8 cellular contexts compared by ENCODE assay signal in the genomic region with DNA sequence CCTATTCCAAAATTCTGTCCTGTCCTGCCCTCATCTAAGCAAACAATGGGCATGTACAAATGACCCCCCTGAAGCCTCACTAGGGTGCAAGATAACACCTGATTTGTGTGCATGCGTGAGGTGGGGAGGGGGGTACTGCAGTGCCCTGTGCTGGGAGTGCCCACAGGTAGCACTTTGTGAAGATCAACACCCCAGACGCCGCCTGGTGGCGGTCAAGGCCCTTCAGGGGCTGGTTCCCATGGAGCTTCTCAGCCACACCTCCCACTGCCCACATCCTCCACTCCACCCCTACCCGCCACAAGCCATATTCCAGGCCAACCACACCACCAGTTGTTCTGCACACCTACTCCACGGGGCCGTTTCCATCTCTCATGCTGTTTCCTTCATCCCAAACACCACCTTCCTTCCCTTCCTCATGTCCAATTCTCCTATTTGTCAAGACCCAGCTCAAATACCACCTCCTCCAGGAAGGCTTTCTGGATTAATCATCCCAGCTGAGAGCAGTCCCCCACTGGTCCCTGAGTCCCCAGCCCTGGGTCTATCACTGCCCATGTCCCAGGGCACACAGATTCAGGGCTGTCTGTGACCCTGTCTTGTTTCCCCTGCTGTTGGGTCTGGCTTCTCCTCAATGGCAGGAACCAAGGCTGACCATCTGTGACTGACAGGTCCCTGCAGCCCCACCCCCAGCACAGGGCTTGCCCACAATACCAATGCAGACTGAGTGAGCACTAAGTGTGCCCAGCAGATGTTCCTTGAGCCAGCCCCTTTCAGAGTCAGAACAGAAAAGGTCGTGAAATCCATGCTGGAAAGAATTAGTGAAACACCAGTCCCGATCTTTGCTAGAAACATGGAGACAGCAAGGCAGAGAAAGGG.
DNase-seq lines count a peak whose midpoint lies in the region; ATAC-seq and TF ChIP-seq lines count a peak whose summit lies in the region.

No MANE protein-coding gene starts in this region.

- no peaks in the 10 kb centered on the region for H3K9me3 ChIP-seq in liver (ENCODE audit: control insufficient read depth in 4 of 4, low read length in 3 of 4)

- TF ChIP-seq CTCF in WI38 (IDR thresholded peaks at IDR 0.05; ENCODE audit: low read depth, low read length) = 0 out of 2 replicates have a peak, but pooled peaks have one; percentile 6
- TF ChIP-seq CTCF in liver (IDR thresholded peaks at IDR 0.05; ENCODE audit: low read depth, low read length, missing input control) = peak; percentile 31
- no peak for TF ChIP-seq CTCF in coronary artery (IDR thresholded peaks at IDR 0.05)

- TF ChIP-seq RAD21 in liver (IDR thresholded peaks at IDR 0.05) = peak; percentile 32 to 53

- no peaks in the 10 kb centered on the region for H3K4me1 ChIP-seq in liver (ENCODE audit: control insufficient read depth in 4 of 4, insufficient read depth in 4 of 4, low read length in 3 of 4)

- peak; percentile 12 for DNase-seq in NCI-H82 (lab: John Stamatoyannopoulos, UW)
- no peak for DNase-seq in NCI-H82 treated with DMSO at 0.1 percent for 48 hours (lab: John Stamatoyannopoulos, UW; ENCODE audit: unreplicated experiment)
- DNase-seq in NCI-H2196 treated with DMSO at 0.1 percent for 48 hours (lab: John Stamatoyannopoulos, UW; ENCODE audit: unreplicated experiment) = no peak
- DNase-seq in NCI-H345 (lab: John Stamatoyannopoulos, UW) = no peak
- DNase-seq in coronary artery (ENCODE audit: low spot score) = no peak

- H3K36me3 ChIP-seq in liver (ENCODE audit: control insufficient read depth in 4 of 4, insufficient read depth in 3 of 4, low read depth in 1 of 4, low read length in 3 of 4) = no peaks in the 10 kb centered on the region

- H3K27me3 ChIP-seq in liver (ENCODE audit: control insufficient read depth in 4 of 4, insufficient read depth in 4 of 4, low read length in 3 of 4) = peaks cover 0 to 4% (median 0%) of the 10 kb centered on the region in 4 donors

- H3K4me3 ChIP-seq in WI38 (ENCODE audit: low read depth, low read length) (no peak overlapping the region), liver (ENCODE audit: low read depth in 1 of 3, low read length in 3 of 3) (no peak overlapping the region), coronary artery (no peak overlapping the region)

- H3K27ac ChIP-seq in liver (ENCODE audit: low read depth in 1 of 2, low read length in 2 of 2) (no peak overlapping the region), coronary artery (no peak overlapping the region)

- WGBS in liver = 62% methylated on average over 9 of the region's 9 CpGs

- no peak overlapping the region for H3K9ac ChIP-seq in liver (ENCODE audit: low read depth in 1 of 2, low read length in 2 of 2)

- ATAC-seq in HG03196 (IDR thresholded peaks at IDR 0.05; ENCODE audit: unreplicated experiment) = peak; percentile 49

TF ChIP-seq in liver, 16 proteins besides CTCF, POLR2A, EP300 and RAD21:
- TF ChIP-seq EGR1 (IDR thresholded peaks at IDR 0.05; ENCODE audit: low read depth in 2 of 2) = no peak
- no peak for TF ChIP-seq NR2F2 (IDR thresholded peaks at IDR 0.05)
- TF ChIP-seq YY1 (IDR thresholded peaks at IDR 0.05) = no peak
- no peak for TF ChIP-seq HNF4G (IDR thresholded peaks at IDR 0.05)
- TF ChIP-seq, protein P1, sequence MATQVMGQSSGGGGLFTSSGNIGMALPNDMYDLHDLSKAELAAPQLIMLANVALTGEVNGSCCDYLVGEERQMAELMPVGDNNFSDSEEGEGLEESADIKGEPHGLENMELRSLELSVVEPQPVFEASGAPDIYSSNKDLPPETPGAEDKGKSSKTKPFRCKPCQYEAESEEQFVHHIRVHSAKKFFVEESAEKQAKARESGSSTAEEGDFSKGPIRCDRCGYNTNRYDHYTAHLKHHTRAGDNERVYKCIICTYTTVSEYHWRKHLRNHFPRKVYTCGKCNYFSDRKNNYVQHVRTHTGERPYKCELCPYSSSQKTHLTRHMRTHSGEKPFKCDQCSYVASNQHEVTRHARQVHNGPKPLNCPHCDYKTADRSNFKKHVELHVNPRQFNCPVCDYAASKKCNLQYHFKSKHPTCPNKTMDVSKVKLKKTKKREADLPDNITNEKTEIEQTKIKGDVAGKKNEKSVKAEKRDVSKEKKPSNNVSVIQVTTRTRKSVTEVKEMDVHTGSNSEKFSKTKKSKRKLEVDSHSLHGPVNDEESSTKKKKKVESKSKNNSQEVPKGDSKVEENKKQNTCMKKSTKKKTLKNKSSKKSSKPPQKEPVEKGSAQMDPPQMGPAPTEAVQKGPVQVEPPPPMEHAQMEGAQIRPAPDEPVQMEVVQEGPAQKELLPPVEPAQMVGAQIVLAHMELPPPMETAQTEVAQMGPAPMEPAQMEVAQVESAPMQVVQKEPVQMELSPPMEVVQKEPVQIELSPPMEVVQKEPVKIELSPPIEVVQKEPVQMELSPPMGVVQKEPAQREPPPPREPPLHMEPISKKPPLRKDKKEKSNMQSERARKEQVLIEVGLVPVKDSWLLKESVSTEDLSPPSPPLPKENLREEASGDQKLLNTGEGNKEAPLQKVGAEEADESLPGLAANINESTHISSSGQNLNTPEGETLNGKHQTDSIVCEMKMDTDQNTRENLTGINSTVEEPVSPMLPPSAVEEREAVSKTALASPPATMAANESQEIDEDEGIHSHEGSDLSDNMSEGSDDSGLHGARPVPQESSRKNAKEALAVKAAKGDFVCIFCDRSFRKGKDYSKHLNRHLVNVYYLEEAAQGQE (IDR thresholded peaks at IDR 0.05) = no peak
- no peak for TF ChIP-seq FOXA1 (IDR thresholded peaks at IDR 0.05)
